Comparison of ENCODE assay signal across 15 cellular contexts in genomic region chr1:234620786-234621468, GRCh38. TPM values are rescaled to one million over a fixed set of nuclear protein-coding genes. Genes with fewer than 3 reads are reported as not detected.
DNase-seq lines count a peak whose midpoint lies in the region; ATAC-seq, FAIRE-seq and TF ChIP-seq lines count a peak whose summit lies in the region.
"Had no signal": no experiment of that assay in that cellular context is flagged by ENCODE, and none has a peak within 500 bp of the region (broad histone marks: within the 10 kb centered on the region; RNA-seq: fewer than 3 reads in every experiment).

No MANE protein-coding gene starts in this region.

- H3K4me1 ChIP-seq in mucosa of rectum (ENCODE audit: control insufficient read depth in 2 of 2, insufficient read depth in 2 of 2, low read length in 2 of 2), result peaks cover 22 to 51% of the 10 kb centered on the region in 2 donors
- peaks cover 4 to 13% of the 10 kb centered on the region in 2 donors for H3K4me1 ChIP-seq in small intestine (ENCODE audit: control insufficient read depth in 2 of 2, insufficient read depth in 1 of 2, low read depth in 1 of 2, low read length in 1 of 2)

- 68 to 83% (median 78%) methylated on average over 5 of the region's 5 CpGs for WGBS in small intestine, 3 donors

- no peak overlapping the region for H3K4me3 ChIP-seq in brain microvascular endothelial cell (ENCODE audit: low read depth, low read length)
- H3K4me3 ChIP-seq in mucosa of rectum (ENCODE audit: low read length in 2 of 2), result no peak overlapping the region
- H3K4me3 ChIP-seq in small intestine (ENCODE audit: low read depth in 1 of 2, low read length in 2 of 2), result no peak overlapping the region
- H3K4me3 ChIP-seq: ascending aorta, GM12878, mucosa of descending colon had no signal

- TF ChIP-seq CTCF in HFFc6 (IDR thresholded peaks at IDR 0.05) (no peak), brain microvascular endothelial cell (IDR thresholded peaks at IDR 0.05; ENCODE audit: low read depth, low read length, missing control alignments) (no peak)

- H3K4me3 Mint-ChIP-seq in HFFc6, result peak overlapping the region; percentile 79; the same call in 1 of the 2 replicates
- H3K4me3 Mint-ChIP-seq: activated CD8-positive, alpha-beta memory T cell treated with anti-CD3 and anti-CD28 coated beads, Interleukin-2, amount 10 ng/mL, durations not matched to agents 7 days and 5 days had no signal

- H3K9ac ChIP-seq in mucosa of rectum (ENCODE audit: low read depth in 1 of 2, low read length in 2 of 2), result no peak overlapping the region

- H3K27ac ChIP-seq in brain microvascular endothelial cell (peak overlapping the region; percentile 85), mucosa of rectum (ENCODE audit: low read depth in 2 of 2, low read length in 2 of 2) (peak overlapping the region; percentile 64 to 65), small intestine (ENCODE audit: low read depth in 1 of 2, low read length in 1 of 2) (peak overlapping the region; percentile 38 to 65)

- H3K27me3 ChIP-seq in brain microvascular endothelial cell (replicated peaks) (no peaks in the 10 kb centered on the region), mucosa of rectum (ENCODE audit: control insufficient read depth in 2 of 2, insufficient read depth in 2 of 2, low read length in 2 of 2) (no peaks in the 10 kb centered on the region), small intestine (ENCODE audit: control insufficient read depth in 2 of 2, insufficient read depth in 2 of 2, low read length in 2 of 2) (no peaks in the 10 kb centered on the region)
- H3K27me3 ChIP-seq: ascending aorta had no signal

- no peak for TF ChIP-seq POLR2A in GM12891 (IDR thresholded peaks at IDR 0.05; ENCODE audit: low read depth, low read length)

- in situ Hi-C loops in brain microvascular endothelial cell (cut with HindIII; ENCODE audit: low pct_ligation_motif_present, low sequenced_read_pairs), result loop anchor here (25.0 kb wide), 1 partner anchor 341 kb away; no protein-coding TSS in a partner anchor

- no peaks in the 10 kb centered on the region for H3K36me3 Mint-ChIP-seq in HFFc6 (ENCODE audit: low read depth)
- H3K36me3 Mint-ChIP-seq: activated CD8-positive, alpha-beta memory T cell treated with anti-CD3 and anti-CD28 coated beads, Interleukin-2, amount 10 ng/mL, durations not matched to agents 7 days and 5 days had no signal

- no peaks in the 10 kb centered on the region for H3K9me3 ChIP-seq in mucosa of rectum (ENCODE audit: control insufficient read depth in 2 of 2, low read length in 2 of 2)
- no peaks in the 10 kb centered on the region for H3K9me3 ChIP-seq in small intestine (ENCODE audit: control insufficient read depth, low read depth)
- H3K9me3 ChIP-seq: ascending aorta, mucosa of descending colon had no signal

- H3K36me3 ChIP-seq in brain microvascular endothelial cell (replicated peaks) (no peaks in the 10 kb centered on the region), mucosa of rectum (ENCODE audit: control insufficient read depth in 2 of 2, insufficient read depth in 2 of 2, low read length in 2 of 2) (no peaks in the 10 kb centered on the region), small intestine (ENCODE audit: control insufficient read depth in 2 of 2, insufficient read depth in 2 of 2, low read length in 2 of 2) (no peaks in the 10 kb centered on the region)
- H3K36me3 ChIP-seq: ascending aorta had no signal

- no peaks in the 10 kb centered on the region; the same call in 1 of the 2 replicates for H3K27me3 Mint-ChIP-seq in HFFc6 (ENCODE audit: insufficient read depth)

- H3K4me1 Mint-ChIP-seq in HFFc6 (ENCODE audit: low read depth), result peaks cover 82% of the 10 kb centered on the region

- no peaks in the 10 kb centered on the region for H3K9me3 Mint-ChIP-seq in HFFc6

- FAIRE-seq in small intestine (lab: Jason Lieb, UNC) (no peak), GM12891 (lab: Jason Lieb, UNC) (no peak)
- FAIRE-seq: GM12878 had no signal

- DNase-seq in HFFc6, result no peak
- DNase-seq in brain microvascular endothelial cell, result no peak
- no peak for DNase-seq in small intestine
- no peak for DNase-seq in SKM-1 treated with dmso at 0.1 percent for 144 hours (lab: John Stamatoyannopoulos, UW; ENCODE audit: unreplicated experiment)
- DNase-seq in GM12891 (ENCODE audit: insufficient read length, low spot score), result no peak
- DNase-seq: activated CD4-positive, alpha-beta T cell treated with anti-CD3 and anti-CD28 coated beads for 1 hour; activated CD8-positive, alpha-beta memory T cell treated with anti-CD3 and anti-CD28 coated beads, Interleukin-2, amount 10 ng/mL, durations not matched to agents 7 days and 5 days; activated gamma-delta T cell; SIG-M5 had no signal

- ATAC-seq in GM18907 (IDR thresholded peaks at IDR 0.05; ENCODE audit: unreplicated experiment) (no peak), HG02840 (IDR thresholded peaks at IDR 0.05; ENCODE audit: low FRiP score, unreplicated experiment) (no peak)
- ATAC-seq: activated CD8-positive, alpha-beta memory T cell treated with anti-CD3 and anti-CD28 coated beads, Interleukin-2, amount 10 ng/mL, durations not matched to agents 7 days and 5 days; GM12878 had no signal

- peak overlapping the region; percentile 95 for H3K27ac Mint-ChIP-seq in HFFc6
- H3K27ac Mint-ChIP-seq: activated CD8-positive, alpha-beta memory T cell treated with anti-CD3 and anti-CD28 coated beads, Interleukin-2, amount 10 ng/mL, durations not matched to agents 7 days and 5 days had no signal

TF ChIP-seq in GM12891, 5 proteins besides CTCF, POLR2A, EP300 and RAD21:
- no peak for TF ChIP-seq SPI1 (IDR thresholded peaks at IDR 0.05; ENCODE audit: low read depth, low read length)
- TF ChIP-seq TAF1 (IDR thresholded peaks at IDR 0.05; ENCODE audit: low read depth, low read length), result no peak
- no peak for TF ChIP-seq POU2F2 (IDR thresholded peaks at IDR 0.05; ENCODE audit: low read depth, low read length)
- no peak for TF ChIP-seq POLR2AphosphoS5 (IDR thresholded peaks at IDR 0.05; ENCODE audit: low read depth, low read length)
- TF ChIP-seq PAX5 (IDR thresholded peaks at IDR 0.05; ENCODE audit: insufficient read depth, low read length, severe bottlenecking), result no peak

RNA-seq across cellular contexts. Expression of gene IRF2BP2, which starts 10.9 kb away (rescaled TPM):
- 10 to 100 TPM; 58.6 to 87.1 (median 73.2) TPM for total RNA-seq in HFFc6 (2021; fragmentation: NEBNext Ultra II Directional; extraction: Animal tissue kit (Norgen Biotek cat#: 25700))
- polyA plus RNA-seq in small intestine, result 10 to 100 TPM; 42.4 to 80.6 (median 47.2) TPM
- 99.5 TPM for polyA plus RNA-seq in GM12891 (2012; ENCODE audit: low read depth, missing spikeins)
